Comparison of ENCODE assay signal across 1 cellular context in genomic region chr10:48332166-48332870, GRCh38.
A peak's percentile ranks its signal among the peaks of the same experiment; 100 is the strongest.
TF ChIP-seq lines count a peak whose summit lies in the region.

No MANE protein-coding gene starts in this region.

TF ChIP-seq in H1, 55 proteins besides CTCF, POLR2A, EP300 and RAD21:
- TF ChIP-seq CEBPB (IDR thresholded peaks at IDR 0.05; ENCODE audit: low read depth, low read length) (peak; percentile 49; the same call in 1 of the 2 replicates), SIX5 (IDR thresholded peaks at IDR 0.05; ENCODE audit: low read depth, low read length) (no peak)
